In the genomic region with DNA sequence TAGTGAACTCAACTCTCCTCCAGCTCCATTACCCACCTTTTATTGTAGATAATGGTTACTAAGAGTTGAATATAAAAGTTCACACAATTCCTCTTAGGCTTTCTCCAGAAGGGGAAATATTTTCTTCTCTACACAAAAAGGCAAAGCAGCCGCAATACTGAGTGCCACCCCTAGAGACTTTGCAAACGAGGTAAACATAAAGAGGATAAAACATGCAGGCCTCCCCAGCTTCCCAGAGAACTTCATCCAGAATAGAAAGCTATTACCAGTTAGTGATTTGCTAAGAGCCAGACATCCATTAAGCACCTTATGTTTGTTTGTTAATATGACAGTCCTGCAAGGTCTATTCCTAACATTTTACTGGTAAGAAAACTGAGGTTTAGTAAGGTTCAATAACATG, we compare ENCODE assay signal across 26 cellular contexts. TPM values are rescaled to one million over a fixed set of nuclear protein-coding genes. Genes with fewer than 3 reads are reported as not detected.
DNase-seq lines count a peak whose midpoint lies in the region; ATAC-seq and TF ChIP-seq lines count a peak whose summit lies in the region.
"Had no signal": no experiment of that assay in that cellular context is flagged by ENCODE, and none has a peak within 500 bp of the region (broad histone marks: within the 10 kb centered on the region; RNA-seq: fewer than 3 reads in every experiment).

No MANE protein-coding gene starts in this region.

- peaks cover 29% of the 10 kb centered on the region for H3K4me1 ChIP-seq in left ventricle myocardium inferior
- peaks cover 0 to 24% (median 11%) of the 10 kb centered on the region in 9 donors for H3K4me1 ChIP-seq in heart right ventricle
- H3K4me1 ChIP-seq in mesendoderm (ENCODE audit: control insufficient read depth, low read depth, low read length), result no peaks in the 10 kb centered on the region
- no peaks in the 10 kb centered on the region for H3K4me1 ChIP-seq in hepatocyte (ENCODE audit: insufficient read depth)
- H3K4me1 ChIP-seq: A549, BE2C, Caco-2, pancreas, right lobe of liver, upper lobe of right lung had no signal

- no peaks in the 10 kb centered on the region for H3K36me3 ChIP-seq in left ventricle myocardium inferior
- peaks cover 0 to 3% (median 0%) of the 10 kb centered on the region in 9 donors for H3K36me3 ChIP-seq in heart right ventricle
- H3K36me3 ChIP-seq in mesendoderm (ENCODE audit: control insufficient read depth, insufficient read depth, low read length), result no peaks in the 10 kb centered on the region
- H3K36me3 ChIP-seq in hepatocyte (replicated peaks; ENCODE audit: insufficient read depth, low read depth), result no peaks in the 10 kb centered on the region
- H3K36me3 ChIP-seq: BE2C, pancreas, right lobe of liver, upper lobe of right lung had no signal

- WGBS in heart right ventricle, 2 donors, result 93 to 95% methylated on average over 2 of the region's 2 CpGs
- WGBS in mesendoderm (ENCODE audit: extremely low coverage, insufficient coverage, low lambda C conversion rate), result no CpG with 5 or more reads among the region's 2 CpGs
- WGBS in hepatocyte (ENCODE audit: low lambda C conversion rate, missing lambda C conversion rate), result 85% methylated on average over 2 of the region's 2 CpGs

- H3K9me3 ChIP-seq in left ventricle myocardium inferior (replicated peaks) (no peaks in the 10 kb centered on the region), heart right ventricle (no peaks in the 10 kb centered on the region), hepatocyte (ENCODE audit: low read depth) (no peaks in the 10 kb centered on the region)
- H3K9me3 ChIP-seq: A549, BE2C, Caco-2, pancreas, right lobe of liver, upper lobe of right lung had no signal

- H4K20me1 ChIP-seq in hepatocyte (ENCODE audit: insufficient read depth, poor library complexity, severe bottlenecking), result no peaks in the 10 kb centered on the region

- H3K4me3 ChIP-seq in left ventricle myocardium inferior (no peak overlapping the region), heart right ventricle (no peak overlapping the region), mesendoderm (ENCODE audit: low read length) (no peak overlapping the region), hepatocyte (no peak overlapping the region)
- H3K4me3 ChIP-seq: A549, pancreas, right lobe of liver, upper lobe of right lung had no signal

- no peak overlapping the region for H2BK15ac ChIP-seq in mesendoderm (replicated peaks; ENCODE audit: low read depth)

- no peak overlapping the region for H4K5ac ChIP-seq in mesendoderm (ENCODE audit: low read length)

- H3K9me2 ChIP-seq in hepatocyte (replicated peaks; ENCODE audit: insufficient read depth), result no peaks in the 10 kb centered on the region

- H3K4me3 Mint-ChIP-seq in chondrocyte (ENCODE audit: unreplicated experiment) (no peak overlapping the region), natural killer cell (no peak overlapping the region)
- H3K4me3 Mint-ChIP-seq: activated naive CD4-positive, alpha-beta T cell treated with anti-CD3 and anti-CD28 coated beads, Interleukin-2, amount 10 ng/mL, durations not matched to agents 7 days and 5 days; activated T-cell treated with anti-CD3 and anti-CD28 coated beads, Interleukin-2, amount 50 U/mL, for 72 hours; central memory CD8-positive, alpha-beta T cell; naive B cell had no signal

- H3K4ac ChIP-seq in mesendoderm (ENCODE audit: low read depth, low read length), result no peak overlapping the region

- H3K79me2 ChIP-seq in mesendoderm (ENCODE audit: control insufficient read depth, insufficient read depth, low read length) (no peaks in the 10 kb centered on the region), hepatocyte (peaks cover 22% of the 10 kb centered on the region)

- no peak overlapping the region for H3K18ac ChIP-seq in mesendoderm (ENCODE audit: low read length)

- H3K27ac ChIP-seq in left ventricle myocardium inferior (replicated peaks), result no peak overlapping the region
- H3K27ac ChIP-seq in heart right ventricle, result no peak overlapping the region
- no peak overlapping the region for H3K27ac ChIP-seq in mesendoderm (ENCODE audit: low read depth, low read length)
- no peak overlapping the region for H3K27ac ChIP-seq in hepatocyte
- H3K27ac ChIP-seq: A549, pancreas, right lobe of liver, upper lobe of right lung had no signal

- H3K36me3 Mint-ChIP-seq in chondrocyte (ENCODE audit: low read depth) (peaks cover 2% of the 10 kb centered on the region), natural killer cell (no peaks in the 10 kb centered on the region)
- H3K36me3 Mint-ChIP-seq: activated naive CD4-positive, alpha-beta T cell treated with anti-CD3 and anti-CD28 coated beads, Interleukin-2, amount 10 ng/mL, durations not matched to agents 7 days and 5 days; naive B cell had no signal

- H2AK5ac ChIP-seq in mesendoderm (ENCODE audit: low read length), result no peak overlapping the region

- no peaks in the 10 kb centered on the region for H3K9me3 Mint-ChIP-seq in chondrocyte (ENCODE audit: low read depth)
- no peaks in the 10 kb centered on the region for H3K9me3 Mint-ChIP-seq in natural killer cell
- H3K9me3 Mint-ChIP-seq: activated naive CD4-positive, alpha-beta T cell treated with anti-CD3 and anti-CD28 coated beads, Interleukin-2, amount 10 ng/mL, durations not matched to agents 7 days and 5 days; activated T-cell treated with anti-CD3 and anti-CD28 coated beads, Interleukin-2, amount 50 U/mL, for 72 hours; central memory CD8-positive, alpha-beta T cell had no signal

- ATAC-seq in heart right ventricle (no peak), natural killer cell (no peak)
- ATAC-seq: A549; activated T-cell treated with anti-CD3 and anti-CD28 coated beads, Interleukin-2, amount 50 U/mL, for 72 hours; pancreas; right lobe of liver; upper lobe of right lung had no signal

- H3K27ac Mint-ChIP-seq in chondrocyte (ENCODE audit: unreplicated experiment) (no peak overlapping the region), natural killer cell (no peak overlapping the region)
- H3K27ac Mint-ChIP-seq: activated naive CD4-positive, alpha-beta T cell treated with anti-CD3 and anti-CD28 coated beads, Interleukin-2, amount 10 ng/mL, durations not matched to agents 7 days and 5 days; activated T-cell treated with anti-CD3 and anti-CD28 coated beads, Interleukin-2, amount 50 U/mL, for 72 hours; naive B cell had no signal

- H3K4me2 ChIP-seq in mesendoderm (ENCODE audit: low read length) (no peak overlapping the region), hepatocyte (no peak overlapping the region)
- H3K4me2 ChIP-seq: A549 had no signal

- no peaks in the 10 kb centered on the region for H3K27me3 Mint-ChIP-seq in chondrocyte (ENCODE audit: low read depth)
- peaks cover 8 to 45% of the 10 kb centered on the region in 2 donors for H3K27me3 Mint-ChIP-seq in natural killer cell (ENCODE audit: low read depth in 2 of 2)
- H3K27me3 Mint-ChIP-seq: activated naive CD4-positive, alpha-beta T cell treated with anti-CD3 and anti-CD28 coated beads, Interleukin-2, amount 10 ng/mL, durations not matched to agents 7 days and 5 days had no signal

- no peak overlapping the region for H2BK5ac ChIP-seq in mesendoderm (ENCODE audit: low read length)

- H3K79me1 ChIP-seq in mesendoderm (ENCODE audit: low read length), result peaks cover 1% of the 10 kb centered on the region

- no peak overlapping the region for H4K8ac ChIP-seq in mesendoderm (ENCODE audit: low read depth, low read length)

- no peak overlapping the region for H3K23ac ChIP-seq in mesendoderm (ENCODE audit: low read length)

- no peaks in the 10 kb centered on the region for H3K27me3 ChIP-seq in left ventricle myocardium inferior (ENCODE audit: low read depth)
- no peaks in the 10 kb centered on the region for H3K27me3 ChIP-seq in heart right ventricle
- no peaks in the 10 kb centered on the region for H3K27me3 ChIP-seq in mesendoderm (ENCODE audit: insufficient read depth, low read length, poor library complexity)
- no peaks in the 10 kb centered on the region for H3K27me3 ChIP-seq in hepatocyte
- H3K27me3 ChIP-seq: BE2C, right lobe of liver, upper lobe of right lung had no signal

- H2BK120ac ChIP-seq in mesendoderm (ENCODE audit: low read depth, low read length), result no peak overlapping the region

- H3K4me1 Mint-ChIP-seq in chondrocyte (ENCODE audit: low read depth) (peaks cover 21% of the 10 kb centered on the region), natural killer cell (no peaks in the 10 kb centered on the region)
- H3K4me1 Mint-ChIP-seq: activated naive CD4-positive, alpha-beta T cell treated with anti-CD3 and anti-CD28 coated beads, Interleukin-2, amount 10 ng/mL, durations not matched to agents 7 days and 5 days; central memory CD8-positive, alpha-beta T cell; naive B cell had no signal

- no peak overlapping the region for H2AFZ ChIP-seq in hepatocyte

- H3K9ac ChIP-seq in mesendoderm (ENCODE audit: low read length), result no peak overlapping the region

- DNase-seq in left ventricle myocardium inferior (no peak), heart right ventricle (no peak), chondrocyte (ENCODE audit: low spot score) (no peak), mesendoderm (peak; percentile 18), 8988T (no peak), hippocampal formation (lab: John Stamatoyannopoulos, UW) (no peak), hepatocyte (ENCODE audit: low spot score) (no peak), natural killer cell (no peak)
- DNase-seq: activated naive CD4-positive, alpha-beta T cell treated with anti-CD3 and anti-CD28 coated beads, Interleukin-2, amount 10 ng/mL, durations not matched to agents 7 days and 5 days; activated T-cell treated with anti-CD3 and anti-CD28 coated beads, Interleukin-2, amount 50 U/mL, for 72 hours; BE2C; Caco-2; erythroblast; mammary epithelial cell; naive B cell; NCI-H1694; NCI-H2171 treated with DMSO at 0.1 percent for 48 hours; NCI-H69; pancreas; right lobe of liver; stimulated activated CD4-positive, alpha-beta T cell treated with anti-CD3 and anti-CD28 coated beads, Interleukin-15, amount 100 ng/mL, for 24 hours; upper lobe of right lung had no signal

- intact Hi-C loops in left ventricle myocardium inferior (cut with micrococcal nuclease) (no loop called here), heart right ventricle (cut with DNase I) (no loop called here), natural killer cell (cut with micrococcal nuclease) (no loop called here)

- TF ChIP-seq CTCF in left ventricle myocardium inferior (IDR thresholded peaks at IDR 0.05; ENCODE audit: borderline replicate concordance) (peak; percentile 15), heart right ventricle (IDR thresholded peaks at IDR 0.05) (no peak), chondrocyte (IDR thresholded peaks at IDR 0.05) (peak; percentile 32), hepatocyte (IDR thresholded peaks at IDR 0.05; ENCODE audit: poor library complexity) (no peak), natural killer cell (IDR thresholded peaks at IDR 0.05) (no peak)

- H3K56ac ChIP-seq in mesendoderm (ENCODE audit: low read length), result no peak overlapping the region

RNA-seq across cellular contexts. Expression of a gene that starts 17.4 kb away (rescaled TPM):
- total RNA-seq in left ventricle myocardium inferior (10.3 TPM), heart right ventricle (10 to 100 TPM; 10.5 to 26.4 (median 15.9) TPM), chondrocyte (29.7 to 56.7 TPM (median 31.6 TPM) in 3 replicates), hepatocyte (13.3 and 16.3 TPM in 2 replicates), natural killer cell (1 to 10 TPM in 1 of 3 donors, under 1 TPM in 2; 0.19 to 3.5 (median 0.54) TPM)
- polyA plus RNA-seq in heart right ventricle (1 to 10 TPM; 3.3 to 4.9 TPM), hepatocyte (9.0 and 11.1 TPM in 2 replicates)
- polyA plus RNA-seq in mesendoderm (2013, experiment 1 of 2), result 5.3 TPM
- polyA plus RNA-seq in mesendoderm (2013, experiment 2 of 2), result 5.1 TPM
- total RNA-seq: activated CD8-positive, alpha-beta memory T cell treated with anti-CD3 and anti-CD28 coated beads for 36 hours; activated T-cell treated with anti-CD3 and anti-CD28 coated beads, Interleukin-2, amount 50 U/mL, for 72 hours; Caco-2; MCF 10A had no signal
- polyA plus RNA-seq: A549 had no signal

Comparison
In these comparisons a context has a peak if more than half of its experiments do, and no peak if none do; other contexts are left out.
1. CTCF ChIP-seq: peak in left ventricle myocardium inferior (single experiment) and chondrocyte (single experiment); none in heart right ventricle (0 of 9), hepatocyte (single experiment) and natural killer cell (single experiment).